In genomic region chr19:39445258-39446071, GRCh38 we compare ENCODE assay signal across 1 cellular context.
TF ChIP-seq lines count a peak whose summit lies in the region.

Gene SUPT5H, plus strand, starts transcription at chr19:39445582. Its CDS starts 309 bp downstream, at chr19:39445891.

TF ChIP-seq in HepG2, 621 proteins besides CTCF, POLR2A, EP300 and RAD21 (continued from another document and continues in another):
- TF ChIP-seq ZNF574 (CRISPR knock-in tag; IDR thresholded peaks at IDR 0.05) (peak; percentile 94), JDP2 (CRISPR knock-in tag; IDR thresholded peaks at IDR 0.05; ENCODE audit: borderline replicate concordance) (no peak; the same call in 1 of the 2 replicates), MTERF4 (CRISPR knock-in tag; IDR thresholded peaks at IDR 0.05) (peak; percentile 80; the same call in 1 of the 2 replicates), SIX1 (CRISPR knock-in tag; IDR thresholded peaks at IDR 0.05; ENCODE audit: borderline replicate concordance) (peak; percentile 38; the same call in 1 of the 2 replicates), MEIS2 (CRISPR knock-in tag; IDR thresholded peaks at IDR 0.05) (peak; percentile 34), HMG20B (CRISPR knock-in tag; conservative IDR thresholded peaks at IDR 0.05) (no peak; the same call in 1 of the 2 replicates), SOX5 (CRISPR knock-in tag; IDR thresholded peaks at IDR 0.05; ENCODE audit: borderline replicate concordance) (peak; percentile 70; the same call in 1 of the 2 replicates), ZFAT (CRISPR knock-in tag; conservative IDR thresholded peaks at IDR 0.05) (no peak), ZNF782 (CRISPR knock-in tag; IDR thresholded peaks at IDR 0.05; ENCODE audit: borderline replicate concordance) (no peak), ATF2 (CRISPR knock-in tag; IDR thresholded peaks at IDR 0.05) (peak; percentile 87), SRF (IDR thresholded peaks at IDR 0.05; ENCODE audit: low read depth, low read length) (no peak), LCORL (IDR thresholded peaks at IDR 0.05) (no peak), LCORL (CRISPR knock-in tag; IDR thresholded peaks at IDR 0.05) (peak; percentile 14; the same call in 1 of the 2 replicates), ZNF296 (CRISPR knock-in tag; conservative IDR thresholded peaks at IDR 0.05) (no peak), LRRFIP1 (CRISPR knock-in tag; conservative IDR thresholded peaks at IDR 0.05) (no peak), E2F2 (CRISPR knock-in tag; IDR thresholded peaks at IDR 0.05; ENCODE audit: borderline replicate concordance) (no peak), ZNF441 (CRISPR knock-in tag; IDR thresholded peaks at IDR 0.05; ENCODE audit: borderline replicate concordance) (peak; percentile 71), ZSCAN9 (CRISPR knock-in tag; IDR thresholded peaks at IDR 0.05; ENCODE audit: borderline replicate concordance) (peak; percentile 53; the same call in 1 of the 2 replicates), RBM39 (IDR thresholded peaks at IDR 0.05; ENCODE audit: low read depth, low read length, poor library complexity, severe bottlenecking) (peak; percentile 48), STAG1 (CRISPR knock-in tag; IDR thresholded peaks at IDR 0.05) (no peak), MAFF (IDR thresholded peaks at IDR 0.05; ENCODE audit: low read depth, low read length) (no peak), SNAI1 (CRISPR knock-in tag; IDR thresholded peaks at IDR 0.05; ENCODE audit: borderline replicate concordance) (no peak; the same call in 1 of the 2 replicates), TAF1 (CRISPR knock-in tag; IDR thresholded peaks at IDR 0.05) (peak; percentile 82), ZNF605 (CRISPR knock-in tag; IDR thresholded peaks at IDR 0.05) (no peak; the same call in 1 of the 2 replicates), MTF2 (CRISPR knock-in tag; IDR thresholded peaks at IDR 0.05; ENCODE audit: borderline replicate concordance) (no peak), GABPB1 (CRISPR knock-in tag; IDR thresholded peaks at IDR 0.05) (peak; percentile 97), PCBP1 (IDR thresholded peaks at IDR 0.05; ENCODE audit: borderline replicate concordance, low read depth, low read length) (peak; percentile 75; the same call in 1 of the 2 replicates), ZNF282 (IDR thresholded peaks at IDR 0.05; ENCODE audit: partially characterized antibody) (no peak), ZNF33A (CRISPR knock-in tag; IDR thresholded peaks at IDR 0.05; ENCODE audit: borderline replicate concordance) (no peak; the same call in 1 of the 2 replicates), FOXA1 (IDR thresholded peaks at IDR 0.05) (no peak), FOXA1 (CRISPR knock-in tag; IDR thresholded peaks at IDR 0.05) (no peak), ZNF550 (CRISPR knock-in tag; IDR thresholded peaks at IDR 0.05; ENCODE audit: borderline replicate concordance) (no peak), PBX2 (CRISPR knock-in tag; IDR thresholded peaks at IDR 0.05) (no peak), ZNF512 (CRISPR knock-in tag; IDR thresholded peaks at IDR 0.05) (no peak), HOXA3 (CRISPR knock-in tag; IDR thresholded peaks at IDR 0.05) (peak; percentile 98), ZSCAN20 (CRISPR knock-in tag; IDR thresholded peaks at IDR 0.05; ENCODE audit: borderline replicate concordance) (no peak), ZNF772 (CRISPR knock-in tag; IDR thresholded peaks at IDR 0.05) (no peak; the same call in 1 of the 2 replicates), KDM2A (CRISPR knock-in tag; IDR thresholded peaks at IDR 0.05; ENCODE audit: borderline replicate concordance, low read depth) (peak; percentile 93), ZNF564 (CRISPR knock-in tag; IDR thresholded peaks at IDR 0.05) (0 out of 2 replicates have a peak, but pooled peaks have one; percentile 33), ZNF281 (CRISPR knock-in tag; IDR thresholded peaks at IDR 0.05; ENCODE audit: borderline replicate concordance) (0 out of 2 replicates have a peak, but pooled peaks have one; percentile 35), MAFG (CRISPR knock-in tag; IDR thresholded peaks at IDR 0.05) (no peak), PITX1 (CRISPR knock-in tag; IDR thresholded peaks at IDR 0.05) (0 out of 2 replicates have a peak, but pooled peaks have one; percentile 20), NFATC3 (CRISPR knock-in tag; IDR thresholded peaks at IDR 0.05) (peak; percentile 65; the same call in 1 of the 2 replicates), ZBTB4 (CRISPR knock-in tag; IDR thresholded peaks at IDR 0.05; ENCODE audit: borderline replicate concordance) (peak; percentile 77; the same call in 1 of the 2 replicates)
